In genomic region chr14:47273939-47274338, GRCh38 we compare ENCODE assay signal across 8 cellular contexts.
"Had no signal": no experiment of that assay in that cellular context is flagged by ENCODE, and none has a peak within 500 bp of the region (broad histone marks: within the 10 kb centered on the region; RNA-seq: fewer than 3 reads in every experiment).

No MANE protein-coding gene starts in this region.

- H3K4me3 Mint-ChIP-seq: GM23338, HFFc6 had no signal

- H3K4me1 ChIP-seq: HAP-1 had no signal

- H3K27ac ChIP-seq: HL-60 had no signal

- DNase-seq: H7, HFFc6, KBM-7 had no signal

- H3K36me3 ChIP-seq: HAP-1 had no signal

- H3K4me3 ChIP-seq: GM23338, HAP-1 had no signal

- H3K4me2 ChIP-seq: GM23338 had no signal

- H3K9me3 ChIP-seq: HAP-1 had no signal

- H3K27ac Mint-ChIP-seq: GM23338, HFFc6 had no signal

- ATAC-seq: GM23338, HCT116, HepG2 had no signal

- H3K9me3 Mint-ChIP-seq: GM23338 had no signal

- H2AFZ ChIP-seq: GM23338 had no signal
